4 cellular contexts compared by ENCODE assay signal in the genomic region with DNA sequence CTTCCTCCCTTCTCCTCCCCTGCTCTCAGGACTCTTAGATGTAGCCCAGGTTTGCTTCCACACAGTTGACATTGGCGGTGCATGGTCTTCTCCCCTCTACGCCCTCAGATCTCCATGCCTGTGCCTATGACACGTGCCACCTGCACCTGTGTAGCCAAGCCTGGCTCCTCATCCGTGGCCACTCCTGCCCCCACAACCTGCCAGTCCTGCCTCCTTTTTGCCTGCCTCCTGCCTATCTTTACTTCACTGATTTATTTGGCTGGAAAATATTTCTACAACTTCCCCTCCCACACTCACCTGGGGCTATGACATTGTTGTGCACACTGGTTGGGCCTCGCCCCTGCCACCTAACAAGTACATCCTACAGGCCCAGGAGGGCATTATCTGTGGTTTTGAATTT. TPM values are rescaled to one million over a fixed set of nuclear protein-coding genes. Genes with fewer than 3 reads are reported as not detected.
A peak's percentile ranks its signal among the peaks of the same experiment; 100 is the strongest.
DNase-seq lines count a peak whose midpoint lies in the region; TF ChIP-seq lines count a peak whose summit lies in the region.
"Not testable (repeated sequence)": the region's sequence is repeated elsewhere in the genome, so short reads cannot be mapped to it uniquely, and the experiment has no call there.

No MANE protein-coding gene starts in this region.

- not testable (repeated sequence) for H3K27ac ChIP-seq in HEK293 (ENCODE audit: extremely low read depth, low read depth, low read length); right atrium auricular region

- not testable (repeated sequence) for H3K36me3 ChIP-seq in HEK293 (ENCODE audit: control insufficient read depth in 2 of 2, insufficient read depth in 1 of 2, low read length in 2 of 2); right atrium auricular region

- CTCF ChIA-PET in HEK293 (lab: Yijun Ruan, JAX): interaction anchor here (0.6 kb wide), 1 partner anchor 610 kb away, joined by 3 read pairs; no protein-coding TSS in a partner anchor

- H3K4me1 ChIP-seq in HEK293 (ENCODE audit: control insufficient read depth, insufficient read depth, low read length); right atrium auricular region: not testable (repeated sequence)

- not testable (repeated sequence) for H3K4me3 ChIP-seq in HEK293 (ENCODE audit: low read depth, low read length); epithelial cell of esophagus (ENCODE audit: low read length); right atrium auricular region

- H3K9me3 ChIP-seq in HEK293 (ENCODE audit: control insufficient read depth, insufficient read depth, low read depth, low read length); right atrium auricular region: not testable (repeated sequence)

- POLR2A ChIA-PET in HEK293 (lab: Yijun Ruan, JAX): not testable (repeated sequence)

- DNase-seq in epithelial cell of esophagus (ENCODE audit: low read depth) (peak; percentile 2), right atrium auricular region (ENCODE audit: low spot score) (peak; percentile 57), left kidney (ENCODE audit: low read depth, low spot score) (peak; percentile 0)

- TF ChIP-seq CTCF in HEK293 (tag by site-specific recombination; IDR thresholded peaks at IDR 0.05); epithelial cell of esophagus (IDR thresholded peaks at IDR 0.05; ENCODE audit: insufficient read depth, low read depth, low read length, missing control alignments); right atrium auricular region (IDR thresholded peaks at IDR 0.05): not testable (repeated sequence)

- not testable (repeated sequence) for H3K27me3 ChIP-seq in right atrium auricular region

TF ChIP-seq in HEK293, 187 proteins besides CTCF, POLR2A, EP300 and RAD21:
- TF ChIP-seq ZFHX2 (tag by site-specific recombination; conservative IDR thresholded peaks at IDR 0.05) (peak; percentile 20; the same call in 1 of the 2 replicates), EGR2 (tag by site-specific recombination; IDR thresholded peaks at IDR 0.05; ENCODE audit: low read depth) (peak; percentile 50)

RNA-seq across cellular contexts. Expression of a gene that starts 28.2 kb away (rescaled TPM):
- total RNA-seq in right atrium auricular region: 1 to 10 TPM; 2.7 to 3.1 TPM

Comparison
In these comparisons a context has a peak if more than half of its experiments do, and no peak if none do; other contexts are left out.
1. DNase-seq: peak in every context shown above with its lines; median percentile 57 in right atrium auricular region; 2 in epithelial cell of esophagus; 0 in left kidney.